Comparison of ENCODE assay signal across 8 cellular contexts in the genomic region with DNA sequence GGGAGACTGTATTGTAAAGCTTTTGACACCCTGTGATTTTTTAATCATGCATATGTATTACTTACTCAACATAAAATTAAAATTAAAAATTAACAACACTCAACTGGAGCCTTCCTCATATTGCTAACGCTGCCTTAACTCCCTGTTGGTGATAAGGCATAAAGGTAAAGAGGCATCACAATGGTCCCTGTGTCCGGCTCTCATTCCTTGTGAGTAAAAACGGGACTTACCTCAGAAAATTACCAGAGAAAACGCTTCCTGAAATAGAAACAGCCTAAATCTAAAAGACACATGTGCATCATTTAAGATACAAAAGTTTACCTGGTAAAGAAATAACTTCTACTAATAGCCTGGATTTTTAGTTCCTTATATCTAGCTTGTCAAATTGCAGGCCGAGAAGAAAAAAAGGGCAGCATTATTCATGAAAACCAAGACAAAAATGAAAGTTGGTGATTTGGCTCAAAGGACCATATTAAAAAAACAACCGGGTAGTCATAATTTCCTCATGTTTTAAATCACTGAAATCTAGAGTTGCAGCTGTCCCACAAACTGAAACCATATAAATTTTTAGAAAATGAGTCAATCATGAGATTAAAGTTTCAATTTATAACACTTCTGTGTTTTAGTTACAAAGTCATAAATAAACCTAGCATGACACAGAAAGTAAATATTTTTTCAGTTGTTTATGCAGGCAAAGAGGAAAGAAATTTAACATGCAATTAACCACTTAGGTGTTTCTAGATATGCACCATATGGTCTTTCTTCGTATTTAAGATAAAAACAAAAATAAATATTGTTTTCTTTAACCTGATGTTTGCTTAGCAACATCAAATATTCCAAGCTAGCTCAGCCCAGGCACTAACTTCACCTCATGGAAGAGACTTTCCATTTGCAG.
DNase-seq lines count a peak whose midpoint lies in the region; ATAC-seq and TF ChIP-seq lines count a peak whose summit lies in the region.

No MANE protein-coding gene starts in this region.

- DNase-seq in BJ (ENCODE audit: low read depth) = peak; percentile 79
- DNase-seq in HS-5 (ENCODE audit: low read depth) = peak; percentile 36
- peak; percentile 53 for DNase-seq in fibroblast of the aortic adventitia (ENCODE audit: low read depth)
- DNase-seq in upper lobe of left lung = no peak
- no peak for DNase-seq in caudate nucleus (lab: John Stamatoyannopoulos, UW)
- DNase-seq in stimulated activated CD4-positive, alpha-beta T cell treated with anti-CD3 and anti-CD28 coated beads, Interleukin-15, amount 100 ng/mL, for 24 hours = no peak
- DNase-seq in GOT3 (lab: John Stamatoyannopoulos, UW) = no peak

- ATAC-seq in GM19372 (IDR thresholded peaks at IDR 0.05; ENCODE audit: low read depth, unreplicated experiment) (peak; percentile 68), upper lobe of left lung (ENCODE audit: low FRiP score in 2 of 2) (no peak)

- no peaks in the 10 kb centered on the region for H3K9me3 ChIP-seq in upper lobe of left lung

- H3K27me3 ChIP-seq in BJ (ENCODE audit: control insufficient read depth, insufficient read depth, low read length) (no peaks in the 10 kb centered on the region), upper lobe of left lung (no peaks in the 10 kb centered on the region)

- CTCF ChIA-PET in BJ (lab: Yijun Ruan, JAX) = interaction anchor here (0.8 kb wide), 1 partner anchor 54 kb away, joined by 3 read pairs; no protein-coding TSS in a partner anchor

- POLR2A ChIA-PET in BJ (lab: Charles Lee) = no interaction called here

- 51 to 55% methylated on average over 7 of the region's 7 CpGs for WGBS in upper lobe of left lung, 2 donors

- no peak for TF ChIP-seq POLR2A in upper lobe of left lung (IDR thresholded peaks at IDR 0.05)

- TF ChIP-seq CTCF in BJ (IDR thresholded peaks at IDR 0.05; ENCODE audit: insufficient read depth, low read depth, low read length) = no peak
- no peak for TF ChIP-seq CTCF in fibroblast of the aortic adventitia (IDR thresholded peaks at IDR 0.05; ENCODE audit: insufficient read depth, low read length)
- TF ChIP-seq CTCF in upper lobe of left lung (IDR thresholded peaks at IDR 0.05) = no peak

- H3K4me3 ChIP-seq in BJ (ENCODE audit: low read depth, low read length) (no peak overlapping the region), fibroblast of the aortic adventitia (ENCODE audit: low read depth, low read length) (no peak overlapping the region), upper lobe of left lung (no peak overlapping the region)

- H3K36me3 ChIP-seq in BJ (ENCODE audit: control insufficient read depth, insufficient read depth, low read length) (no peaks in the 10 kb centered on the region), upper lobe of left lung (peaks cover 0 to 5% (median 0%) of the 10 kb centered on the region in 4 donors)

- TF ChIP-seq EP300 in upper lobe of left lung (IDR thresholded peaks at IDR 0.05) = no peak

- H3K27ac ChIP-seq in upper lobe of left lung = peak overlapping the region in 2 of 4 donors; percentile 15 to 50
- H3K27ac ChIP-seq in caudate nucleus (ENCODE audit: low read depth, low read length) = no peak overlapping the region

- peaks cover 6 to 14% (median 11%) of the 10 kb centered on the region in 4 donors for H3K4me1 ChIP-seq in upper lobe of left lung

Comparison
In these comparisons a context has a peak if more than half of its experiments do, and no peak if none do; other contexts are left out.
1. DNase-seq: peak in BJ (single experiment), HS-5 (single experiment) and fibroblast of the aortic adventitia (single experiment); none in upper lobe of left lung (0 of 2), caudate nucleus (0 of 61), stimulated activated CD4-positive, alpha-beta T cell treated with anti-CD3 and anti-CD28 coated beads, Interleukin-15, amount 100 ng/mL, for 24 hours (single experiment) and GOT3 (single experiment).